17 cellular contexts compared by ENCODE assay signal in genomic region chrX:41353964-41354363, GRCh38. TPM values are rescaled to one million over a fixed set of nuclear protein-coding genes. Genes with fewer than 3 reads are reported as not detected.
DNase-seq lines count a peak whose midpoint lies in the region; ATAC-seq, FAIRE-seq and TF ChIP-seq lines count a peak whose summit lies in the region.
"Had no signal": no experiment of that assay in that cellular context is flagged by ENCODE, and none has a peak within 500 bp of the region (broad histone marks: within the 10 kb centered on the region; RNA-seq: fewer than 3 reads in every experiment).

No MANE protein-coding gene starts in this region.

- ATAC-seq in HepG2 (peak; percentile 16), HG03469 (IDR thresholded peaks at IDR 0.05; ENCODE audit: unreplicated experiment) (no peak), GM18505 (IDR thresholded peaks at IDR 0.05; ENCODE audit: unreplicated experiment) (no peak)
- ATAC-seq: CD8-positive, alpha-beta T cell had no signal

- peaks cover 38% of the 10 kb centered on the region for H3K36me3 Mint-ChIP-seq in Calu3 (ENCODE audit: insufficient read depth, unreplicated experiment)

- no peaks in the 10 kb centered on the region for H3K79me2 ChIP-seq in HepG2 (ENCODE audit: insufficient read depth, low read length)

- TF ChIP-seq CTCF in Calu3 (IDR thresholded peaks at IDR 0.05; ENCODE audit: unreplicated experiment) (no peak), HepG2 (CRISPR knock-in tag; IDR thresholded peaks at IDR 0.05) (no peak)

- no peak overlapping the region for H2AFZ ChIP-seq in HepG2 (ENCODE audit: low read length)
- H2AFZ ChIP-seq: GM23338 had no signal

- H3K27ac Mint-ChIP-seq in Calu3 (ENCODE audit: unreplicated experiment) = no peak overlapping the region
- H3K27ac Mint-ChIP-seq: CD8-positive, alpha-beta T cell; GM23338 had no signal

- H3K4me1 Mint-ChIP-seq in Calu3 (ENCODE audit: low read depth, unreplicated experiment) = peaks cover 8% of the 10 kb centered on the region

- 0 out of 2 replicates have a peak, but pooled peaks cover 2% of the 10 kb centered on the region for H4K20me1 ChIP-seq in HepG2 (ENCODE audit: insufficient read depth, low read length)

- no peak for TF ChIP-seq EP300 in HepG2 (IDR thresholded peaks at IDR 0.05; ENCODE audit: low read depth in 2 of 2, low read length in 2 of 2)
- TF ChIP-seq EP300 in HepG2 (CRISPR knock-in tag; IDR thresholded peaks at IDR 0.05; ENCODE audit: borderline replicate concordance) = no peak

- H3K9ac ChIP-seq in HepG2 (ENCODE audit: insufficient read depth, low read depth, low read length) = no peak overlapping the region

- H3K9me3 ChIP-seq in HepG2 (ENCODE audit: low read length) = no peaks in the 10 kb centered on the region
- H3K9me3 ChIP-seq: BE2C, Caco-2 had no signal

- CTCF ChIA-PET in Calu3 (lab: Charles Lee) = interaction anchor here (0.6 kb wide), 2 partner anchors 24 to 406 kb away, joined by 3 to 5 read pairs; no protein-coding TSS in a partner anchor
- CTCF ChIA-PET in HepG2 (lab: Yijun Ruan, JAX; ENCODE audit: low intra/inter-chr PET ratio, low total read pairs) = no interaction called here

- WGBS in HepG2 (ENCODE audit: low lambda C conversion rate) = 87% methylated on average over 2 of the region's 2 CpGs

- TF ChIP-seq POLR2A in HepG2 (IDR thresholded peaks at IDR 0.05; ENCODE audit: insufficient read depth in 1 of 2, low read depth in 2 of 2, low read length in 2 of 2) = no peak
- TF ChIP-seq POLR2A in GM18505 (IDR thresholded peaks at IDR 0.05; ENCODE audit: borderline replicate concordance, extremely low read depth, insufficient read depth, insufficient read length) = no peak

- no peaks in the 10 kb centered on the region for H3K36me3 ChIP-seq in HepG2 (replicated peaks in 1 of 2; ENCODE audit: control insufficient read depth in 1 of 2, insufficient read depth in 2 of 2, low read length in 2 of 2)

- H3K27me3 Mint-ChIP-seq in Calu3 (ENCODE audit: unreplicated experiment) = no peaks in the 10 kb centered on the region

- H3K27me3 ChIP-seq in HepG2 (ENCODE audit: control insufficient read depth in 1 of 2, insufficient read depth in 2 of 2, low read length in 2 of 2) = no peaks in the 10 kb centered on the region
- H3K27me3 ChIP-seq: BE2C had no signal

- POLR2A ChIA-PET in HepG2 (lab: Yijun Ruan, JAX) = interaction anchor here (0.6 kb wide), 1 partner anchor 26 kb away, joined by 3 read pairs; no protein-coding TSS in a partner anchor

- no peak for FAIRE-seq in HepG2 (lab: Jason Lieb, UNC)
- FAIRE-seq: A204.1, GM18507 had no signal

- H3K4me1 ChIP-seq in HepG2 (ENCODE audit: insufficient read depth, low read length) = no peaks in the 10 kb centered on the region
- H3K4me1 ChIP-seq: BE2C, Caco-2 had no signal

- no peak overlapping the region for H3K27ac ChIP-seq in HepG2 (ENCODE audit: extremely low read length, insufficient read depth, low read length)
- H3K27ac ChIP-seq: C4-2B had no signal

- TSS peak; percentile 5 for BruUV-seq in Calu3 (replicated peaks; lab: Mats Ljungman, UMichigan)
- BruUV-seq in HepG2 (replicated peaks; lab: Mats Ljungman, UMichigan) = no TSS peak

- intact Hi-C loops in Calu3 (cut with micrococcal nuclease; ENCODE audit: unreplicated experiment) = no loop called here
- intact Hi-C loops in HepG2 (cut with micrococcal nuclease; ENCODE audit: unreplicated experiment) = no loop called here

- DNase-seq in activated CD8-positive, alpha-beta memory T cell treated with anti-CD3 and anti-CD28 coated beads for 24 hours = peak; percentile 11
- no peak for DNase-seq in activated CD8-positive, alpha-beta memory T cell treated with anti-CD3 and anti-CD28 coated beads, Interleukin-2, amount 50 U/mL, for 4 hours
- DNase-seq in Calu3 (no peak), NAMALWA (ENCODE audit: low spot score) (peak; percentile 19), HepG2 (ENCODE audit: low spot score) (no peak), NCI-H2107 treated with DMSO at 0.1 percent for 48 hours (lab: John Stamatoyannopoulos, UW; ENCODE audit: unreplicated experiment) (no peak)
- DNase-seq: BE2C, Caco-2, DMS53, H7 had no signal

- in situ Hi-C loops in HepG2 (cut with HindIII; ENCODE audit: extremely low pct_ligation_motif_present, low pct_unique_long_range_greater_than_20kb) = no loop called here

- no peaks in the 10 kb centered on the region for H3K9me3 Mint-ChIP-seq in Calu3 (ENCODE audit: low read depth, unreplicated experiment)
- H3K9me3 Mint-ChIP-seq: CD8-positive, alpha-beta T cell; GM23338 had no signal

- no peak overlapping the region for H3K4me3 ChIP-seq in HepG2 (replicated peaks in 1 of 3; ENCODE audit: insufficient read depth in 1 of 3, low read depth in 2 of 3, low read length in 3 of 3)
- H3K4me3 ChIP-seq: GM23338 had no signal

- no peak overlapping the region for H3K4me3 Mint-ChIP-seq in Calu3 (ENCODE audit: low read depth, unreplicated experiment)
- H3K4me3 Mint-ChIP-seq: CD8-positive, alpha-beta T cell; GM23338 had no signal

- H3K4me2 ChIP-seq in HepG2 (ENCODE audit: low read depth, low read length) = no peak overlapping the region
- H3K4me2 ChIP-seq: GM23338 had no signal

- no peak for TF ChIP-seq RAD21 in HepG2 (CRISPR knock-in tag; IDR thresholded peaks at IDR 0.05)

TF ChIP-seq in HepG2, 621 proteins besides CTCF, POLR2A, EP300 and RAD21:
- TF ChIP-seq THAP11 (CRISPR knock-in tag; IDR thresholded peaks at IDR 0.05) = no peak
- TF ChIP-seq, protein P1, sequence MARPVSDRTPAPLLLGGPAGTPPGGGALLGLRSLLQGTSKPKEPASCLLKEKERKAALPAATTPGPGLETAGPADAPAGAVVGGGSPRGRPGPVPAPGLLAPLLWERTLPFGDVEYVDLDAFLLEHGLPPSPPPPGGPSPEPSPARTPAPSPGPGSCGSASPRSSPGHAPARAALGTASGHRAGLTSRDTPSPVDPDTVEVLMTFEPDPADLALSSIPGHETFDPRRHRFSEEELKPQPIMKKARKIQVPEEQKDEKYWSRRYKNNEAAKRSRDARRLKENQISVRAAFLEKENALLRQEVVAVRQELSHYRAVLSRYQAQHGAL (CRISPR knock-in tag; IDR thresholded peaks at IDR 0.05; ENCODE audit: not compliant biosample characterization) = no peak
- no peak for TF ChIP-seq ESRRA (CRISPR knock-in tag; IDR thresholded peaks at IDR 0.05; ENCODE audit: low read depth)
- TF ChIP-seq ATF3 (CRISPR knock-in tag; IDR thresholded peaks at IDR 0.05) = no peak
- no peak for TF ChIP-seq ZNF20 (CRISPR knock-in tag; IDR thresholded peaks at IDR 0.05)
- no peak for TF ChIP-seq HNF4A (CRISPR knock-in tag; IDR thresholded peaks at IDR 0.05)
- no peak for TF ChIP-seq ZNF782 (CRISPR knock-in tag; IDR thresholded peaks at IDR 0.05; ENCODE audit: borderline replicate concordance)
- no peak for TF ChIP-seq ZNF567 (CRISPR knock-in tag; IDR thresholded peaks at IDR 0.05; ENCODE audit: borderline replicate concordance)

RNA-seq across cellular contexts. Expression of gene DDX3X, which starts 20.0 kb away (rescaled TPM):
- total RNA-seq in Calu3 (2022) (308 and 321 TPM in 2 replicates), HepG2 (2016; rRNA removed; fragmentation: Illumina TruSeq; extraction: Trizol) (239 and 370 TPM in 2 replicates)
- total RNA-seq in HepG2 (2016; cell fraction: cytosol; rRNA removed; fragmentation: Illumina TruSeq; extraction: Trizol; ENCODE audit: low read depth) = 10.9 and 11.5 TPM in 2 replicates
- 250 and 342 TPM in 2 replicates for total RNA-seq in HepG2 (2016; cell fraction: insoluble cytoplasmic fraction; rRNA removed; fragmentation: Illumina TruSeq; extraction: Trizol)
- 50.1 and 56.9 TPM in 2 replicates for total RNA-seq in HepG2 (2016; cell fraction: membrane; rRNA removed; fragmentation: Illumina TruSeq; extraction: Trizol)
- total RNA-seq in HepG2 (2016; cell fraction: nucleus; rRNA removed; fragmentation: Illumina TruSeq; extraction: Trizol) = 205 and 220 TPM in 2 replicates
- 53.0 and 53.5 TPM in 2 replicates for polyA plus RNA-seq in HepG2 (2011; rRNA removed)
- 22.8 and 38.5 TPM in 2 replicates for polyA plus RNA-seq in HepG2 (2011; cell fraction: cytosol; rRNA removed)
- 46.9 and 70.9 TPM in 2 replicates for polyA plus RNA-seq in HepG2 (2011; cell fraction: nucleus; rRNA removed)
- 111 and 117 TPM in 2 replicates for polyA plus RNA-seq in HepG2 (2012)
- 3.4 and 4.0 TPM in 2 replicates for polyA plus RNA-seq in HepG2 (2016; cell fraction: cytosol; fragmentation: Illumina TruSeq; extraction: Trizol; ENCODE audit: low read depth)
- polyA plus RNA-seq in HepG2 (2016; cell fraction: insoluble cytoplasmic fraction; fragmentation: Illumina TruSeq; extraction: Trizol; ENCODE audit: low read depth) = 216 and 226 TPM in 2 replicates
- polyA plus RNA-seq in HepG2 (2016; cell fraction: membrane; fragmentation: Illumina TruSeq; extraction: Trizol; ENCODE audit: low read depth) = 12.2 and 15.8 TPM in 2 replicates
- polyA plus RNA-seq in HepG2 (2016; cell fraction: nucleus; fragmentation: Illumina TruSeq; extraction: Trizol; ENCODE audit: insufficient read depth, low read depth) = 181 and 195 TPM in 2 replicates
- polyA minus RNA-seq in HepG2 (2011; rRNA and poly(A)+ RNA removed; ENCODE audit: low replicate concordance) = 87.7 and 227 TPM in 2 replicates
- polyA minus RNA-seq in HepG2 (2011; cell fraction: cytosol; rRNA and poly(A)+ RNA removed) = 89.6 and 98.9 TPM in 2 replicates
- polyA minus RNA-seq in HepG2 (2011; cell fraction: nucleus; rRNA and poly(A)+ RNA removed) = 324 and 365 TPM in 2 replicates

Comparison
In these comparisons a context has a peak if more than half of its experiments do, and no peak if none do; other contexts are left out.
1. DNase-seq: peak in activated CD8-positive, alpha-beta memory T cell treated with anti-CD3 and anti-CD28 coated beads for 24 hours (single experiment) and NAMALWA (single experiment); none in activated CD8-positive, alpha-beta memory T cell treated with anti-CD3 and anti-CD28 coated beads, Interleukin-2, amount 50 U/mL, for 4 hours (single experiment), Calu3 (single experiment), HepG2 (single experiment) and NCI-H2107 treated with DMSO at 0.1 percent for 48 hours (single experiment).